In the genomic region with DNA sequence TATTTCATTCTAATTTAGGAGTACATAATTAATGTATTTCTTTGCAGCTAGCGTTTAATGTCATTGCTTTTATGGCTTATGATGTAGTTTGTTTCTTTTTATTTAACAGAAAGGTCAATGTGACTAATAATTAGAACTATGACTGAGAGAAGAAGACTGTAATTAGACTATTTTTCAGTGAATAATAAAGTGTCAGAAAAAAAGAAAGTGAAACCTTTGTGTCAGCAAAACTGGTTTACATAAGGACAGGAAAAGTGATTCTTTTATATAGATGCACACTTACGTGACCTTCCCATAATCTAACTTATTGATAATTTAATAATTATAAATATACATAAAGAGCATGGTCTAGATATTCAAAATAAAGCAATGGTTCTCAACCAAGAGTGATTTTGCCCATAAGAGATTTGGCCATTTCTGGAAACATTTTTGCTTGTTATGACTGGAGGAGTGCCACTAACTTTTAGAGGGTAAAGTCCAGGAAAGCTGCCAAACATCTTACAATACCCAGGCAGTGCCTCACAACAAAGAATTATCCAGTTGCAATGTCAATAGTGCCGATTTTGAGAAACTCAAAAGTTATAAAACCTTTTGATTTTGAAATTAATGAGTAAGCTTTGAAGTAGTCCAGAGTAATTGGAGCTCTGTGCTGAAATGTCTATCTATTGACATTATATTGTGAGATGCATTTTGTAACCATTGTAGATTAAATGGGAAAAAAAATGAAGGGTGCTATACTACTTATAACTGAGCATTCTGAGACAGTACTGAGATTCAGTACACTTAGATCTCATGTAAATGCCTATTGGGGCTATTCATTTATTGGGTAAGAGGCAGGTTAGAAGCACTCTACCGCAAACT, we compare ENCODE assay signal across 15 cellular contexts.
DNase-seq lines count a peak whose midpoint lies in the region; ATAC-seq, FAIRE-seq and TF ChIP-seq lines count a peak whose summit lies in the region.
"Had no signal": no experiment of that assay in that cellular context is flagged by ENCODE, and none has a peak within 500 bp of the region (broad histone marks: within the 10 kb centered on the region; RNA-seq: fewer than 3 reads in every experiment).

No MANE protein-coding gene starts in this region.

- no peaks in the 10 kb centered on the region for H3K27me3 Mint-ChIP-seq in activated T-helper 2 cell treated with anti-CD3 and anti-CD28 coated beads, Interferon-gamma antibody, Interleukin-2, Interleukin-4, amounts not matched to agents 10 μg/mL and 5 μg/mL and 100 μg/mL, durations not matched to agents 14 hours and 24 hours and 36 hours (ENCODE audit: low read depth)
- H3K27me3 Mint-ChIP-seq: activated naive CD8-positive, alpha-beta T cell treated with anti-CD3 and anti-CD28 coated beads for 36 hours; B cell had no signal

- H3K36me3 ChIP-seq in SK-N-SH (replicated peaks in 1 of 2; ENCODE audit: control insufficient read depth in 1 of 2, insufficient read depth in 2 of 2, low read length in 1 of 2) (no peaks in the 10 kb centered on the region), HepG2 (replicated peaks in 1 of 2; ENCODE audit: control insufficient read depth in 1 of 2, insufficient read depth in 2 of 2, low read length in 2 of 2) (no peaks in the 10 kb centered on the region), gastrocnemius medialis (no peaks in the 10 kb centered on the region)
- H3K36me3 ChIP-seq: SJSA1, spleen had no signal

- TF ChIP-seq RAD21 in SK-N-SH (IDR thresholded peaks at IDR 0.05; ENCODE audit: low read length) (no peak), HepG2 (CRISPR knock-in tag; IDR thresholded peaks at IDR 0.05) (no peak)

- no peak for TF ChIP-seq EP300 in SK-N-SH (IDR thresholded peaks at IDR 0.05; ENCODE audit: borderline replicate concordance in 1 of 2, low read depth in 1 of 2, low read length in 1 of 2)
- no peak for TF ChIP-seq EP300 in HepG2 (IDR thresholded peaks at IDR 0.05; ENCODE audit: low read depth in 2 of 2, low read length in 2 of 2)
- TF ChIP-seq EP300 in HepG2 (CRISPR knock-in tag; IDR thresholded peaks at IDR 0.05; ENCODE audit: borderline replicate concordance) = no peak

- H3K27me3 ChIP-seq in SK-N-SH (ENCODE audit: insufficient read depth) (no peaks in the 10 kb centered on the region), HepG2 (ENCODE audit: control insufficient read depth in 1 of 2, insufficient read depth in 2 of 2, low read length in 2 of 2) (no peaks in the 10 kb centered on the region), gastrocnemius medialis (no peaks in the 10 kb centered on the region)
- H3K27me3 ChIP-seq: SJSA1, spleen had no signal

- 51% methylated on average over 4 of the region's 4 CpGs for WGBS in SK-N-SH (ENCODE audit: low lambda C conversion rate)
- WGBS in HepG2 (ENCODE audit: low lambda C conversion rate) = 16% methylated on average over 4 of the region's 4 CpGs

- H3K9ac ChIP-seq in SK-N-SH = no peak overlapping the region
- no peak overlapping the region for H3K9ac ChIP-seq in HepG2 (ENCODE audit: insufficient read depth, low read depth, low read length)

- H3K4me2 ChIP-seq in SK-N-SH (peak overlapping the region; percentile 30), HepG2 (ENCODE audit: low read depth, low read length) (no peak overlapping the region)

- DNase-seq in GM18507 (ENCODE audit: extremely low spot score, insufficient read length, low read depth) (no peak), SK-N-SH (no peak), HepG2 (ENCODE audit: low spot score) (no peak), gastrocnemius medialis (no peak)
- DNase-seq in activated effector memory CD4-positive, alpha-beta T cell treated with Interleukin-2 at 50 U/mL for 16 hours = no peak
- no peak for DNase-seq in activated T-helper 2 cell treated with anti-CD3 and anti-CD28 coated beads, Interferon-gamma antibody, Interleukin-2, Interleukin-4, amounts not matched to agents 10 μg/mL and 5 μg/mL and 100 μg/mL, durations not matched to agents 14 hours and 24 hours and 36 hours (ENCODE audit: low spot score)
- DNase-seq: activated CD4-positive, alpha-beta T cell treated with anti-CD3 and anti-CD28 coated beads for 4 hours; activated naive CD8-positive, alpha-beta T cell treated with anti-CD3 and anti-CD28 coated beads for 36 hours; endodermal cell; NCI-H2081 treated with DMSO at 0.1 percent for 48 hours; spleen had no signal

- in situ Hi-C loops in HepG2 (cut with HindIII; ENCODE audit: extremely low pct_ligation_motif_present, low pct_unique_long_range_greater_than_20kb) (no loop called here), gastrocnemius medialis (cut with MboI; ENCODE audit: low sequenced_read_pairs in 4 of 4) (no loop called here)

- H3K4me3 ChIP-seq in SK-N-SH (ENCODE audit: low read depth in 2 of 2, low read length in 1 of 2) (no peak overlapping the region), HepG2 (replicated peaks in 1 of 3; ENCODE audit: insufficient read depth in 1 of 3, low read depth in 2 of 3, low read length in 3 of 3) (no peak overlapping the region), gastrocnemius medialis (no peak overlapping the region)
- H3K4me3 ChIP-seq: SJSA1, spleen had no signal

- H2AFZ ChIP-seq in SK-N-SH (ENCODE audit: low read depth) (no peak overlapping the region), HepG2 (ENCODE audit: low read length) (no peak overlapping the region)

- intact Hi-C loops in HepG2 (cut with micrococcal nuclease; ENCODE audit: unreplicated experiment) (no loop called here), gastrocnemius medialis (cut with DNase I; ENCODE audit: low total_unique reads) (no loop called here)
- intact Hi-C loops in activated T-helper 2 cell treated with anti-CD3 and anti-CD28 coated beads, Interferon-gamma antibody, Interleukin-2, Interleukin-4, amounts not matched to agents 10 μg/mL and 5 μg/mL and 100 μg/mL, durations not matched to agents 14 hours and 24 hours and 36 hours (cut with micrococcal nuclease) = no loop called here

- H4K20me1 ChIP-seq in SK-N-SH (ENCODE audit: insufficient read depth) (no peaks in the 10 kb centered on the region), HepG2 (ENCODE audit: insufficient read depth, low read length) (no peaks in the 10 kb centered on the region)

- no peak overlapping the region for H3K4me3 Mint-ChIP-seq in activated T-helper 2 cell treated with anti-CD3 and anti-CD28 coated beads, Interferon-gamma antibody, Interleukin-2, Interleukin-4, amounts not matched to agents 10 μg/mL and 5 μg/mL and 100 μg/mL, durations not matched to agents 14 hours and 24 hours and 36 hours (ENCODE audit: low read depth)
- H3K4me3 Mint-ChIP-seq: activated naive CD8-positive, alpha-beta T cell treated with anti-CD3 and anti-CD28 coated beads for 36 hours; B cell; endodermal cell had no signal

- H3K4me1 ChIP-seq in SK-N-SH (ENCODE audit: control insufficient read depth in 1 of 2, insufficient read depth in 2 of 2, low read depth in 1 of 2, low read length in 1 of 2) (peaks cover 0 to 12% of the 10 kb centered on the region in 2 experiments; a peak in 2 of 4 replicates), HepG2 (ENCODE audit: insufficient read depth, low read length) (no peaks in the 10 kb centered on the region), gastrocnemius medialis (no peaks in the 10 kb centered on the region)

- BruUV-seq in HepG2 (replicated peaks; lab: Mats Ljungman, UMichigan) = no TSS peak

- H3K9me3 Mint-ChIP-seq in activated T-helper 2 cell treated with anti-CD3 and anti-CD28 coated beads, Interferon-gamma antibody, Interleukin-2, Interleukin-4, amounts not matched to agents 10 μg/mL and 5 μg/mL and 100 μg/mL, durations not matched to agents 14 hours and 24 hours and 36 hours = no peaks in the 10 kb centered on the region
- H3K9me3 Mint-ChIP-seq: activated naive CD8-positive, alpha-beta T cell treated with anti-CD3 and anti-CD28 coated beads for 36 hours; endodermal cell had no signal

- peaks cover 18% of the 10 kb centered on the region for H3F3A ChIP-seq in SK-N-SH (replicated peaks; ENCODE audit: insufficient read depth)

- H3K9me3 ChIP-seq in SK-N-SH (no peaks in the 10 kb centered on the region), HepG2 (ENCODE audit: low read length) (peaks cover 8% of the 10 kb centered on the region; the same call in 1 of the 2 replicates), gastrocnemius medialis (no peaks in the 10 kb centered on the region)
- H3K9me3 ChIP-seq: SJSA1, spleen had no signal

- H3K4me1 Mint-ChIP-seq in activated T-helper 2 cell treated with anti-CD3 and anti-CD28 coated beads, Interferon-gamma antibody, Interleukin-2, Interleukin-4, amounts not matched to agents 10 μg/mL and 5 μg/mL and 100 μg/mL, durations not matched to agents 14 hours and 24 hours and 36 hours (ENCODE audit: low read depth) = no peaks in the 10 kb centered on the region
- H3K4me1 Mint-ChIP-seq: activated naive CD8-positive, alpha-beta T cell treated with anti-CD3 and anti-CD28 coated beads for 36 hours; B cell had no signal

- ATAC-seq in HG03378 (IDR thresholded peaks at IDR 0.05; ENCODE audit: unreplicated experiment) = peak; percentile 62
- ATAC-seq in HepG2 = no peak
- ATAC-seq in gastrocnemius medialis = no peak
- ATAC-seq in HG03571 (IDR thresholded peaks at IDR 0.05; ENCODE audit: unreplicated experiment) = no peak

- POLR2A ChIA-PET in SK-N-SH (lab: Yijun Ruan, JAX) = no interaction called here
- POLR2A ChIA-PET in HepG2 (lab: Yijun Ruan, JAX) = no interaction called here

- no peaks in the 10 kb centered on the region for H3K79me2 ChIP-seq in SK-N-SH (ENCODE audit: insufficient read depth)
- H3K79me2 ChIP-seq in HepG2 (ENCODE audit: insufficient read depth, low read length) = no peaks in the 10 kb centered on the region

- H3K36me3 Mint-ChIP-seq in activated T-helper 2 cell treated with anti-CD3 and anti-CD28 coated beads, Interferon-gamma antibody, Interleukin-2, Interleukin-4, amounts not matched to agents 10 μg/mL and 5 μg/mL and 100 μg/mL, durations not matched to agents 14 hours and 24 hours and 36 hours (ENCODE audit: low read depth) = no peaks in the 10 kb centered on the region
- H3K36me3 Mint-ChIP-seq: activated naive CD8-positive, alpha-beta T cell treated with anti-CD3 and anti-CD28 coated beads for 36 hours had no signal

- CTCF ChIA-PET in SK-N-SH (lab: Yijun Ruan, JAX) = no interaction called here
- CTCF ChIA-PET in HepG2 (lab: Yijun Ruan, JAX; ENCODE audit: low intra/inter-chr PET ratio, low total read pairs) = no interaction called here

- H3K27ac ChIP-seq in SK-N-SH (ENCODE audit: low read depth in 2 of 2, low read length in 1 of 2) (peak overlapping the region; percentile 54 to 58; a peak in 3 of 4 replicates), HepG2 (ENCODE audit: extremely low read length, insufficient read depth, low read length) (no peak overlapping the region), gastrocnemius medialis (no peak overlapping the region)
- H3K27ac ChIP-seq: SJSA1, spleen had no signal

- peak; percentile 44 for FAIRE-seq in GM18507 (lab: Jason Lieb, UNC)
- FAIRE-seq in HepG2 (lab: Jason Lieb, UNC) = no peak

- no peak for TF ChIP-seq POLR2A in HepG2 (IDR thresholded peaks at IDR 0.05; ENCODE audit: insufficient read depth in 1 of 2, low read depth in 2 of 2, low read length in 2 of 2)
- TF ChIP-seq POLR2A in gastrocnemius medialis (IDR thresholded peaks at IDR 0.05) = no peak

- TF ChIP-seq CTCF in SK-N-SH (IDR thresholded peaks at IDR 0.05) (no peak), HepG2 (CRISPR knock-in tag; IDR thresholded peaks at IDR 0.05) (no peak), gastrocnemius medialis (IDR thresholded peaks at IDR 0.05 in 4 of 5, conservative IDR thresholded peaks at IDR 0.05 in 1 of 5) (no peak)

- no peaks in the 10 kb centered on the region for H3K9me2 ChIP-seq in SK-N-SH

- H3K27ac Mint-ChIP-seq in activated T-helper 2 cell treated with anti-CD3 and anti-CD28 coated beads, Interferon-gamma antibody, Interleukin-2, Interleukin-4, amounts not matched to agents 10 μg/mL and 5 μg/mL and 100 μg/mL, durations not matched to agents 14 hours and 24 hours and 36 hours = no peak overlapping the region
- H3K27ac Mint-ChIP-seq: activated naive CD8-positive, alpha-beta T cell treated with anti-CD3 and anti-CD28 coated beads for 36 hours; B cell; endodermal cell had no signal

Comparison
In these comparisons a context has a peak if more than half of its experiments do, and no peak if none do; other contexts are left out.
1. H3K27ac ChIP-seq: peak in SK-N-SH (2 of 2); none in HepG2 (single experiment) and gastrocnemius medialis (0 of 4).